In the genomic region with DNA sequence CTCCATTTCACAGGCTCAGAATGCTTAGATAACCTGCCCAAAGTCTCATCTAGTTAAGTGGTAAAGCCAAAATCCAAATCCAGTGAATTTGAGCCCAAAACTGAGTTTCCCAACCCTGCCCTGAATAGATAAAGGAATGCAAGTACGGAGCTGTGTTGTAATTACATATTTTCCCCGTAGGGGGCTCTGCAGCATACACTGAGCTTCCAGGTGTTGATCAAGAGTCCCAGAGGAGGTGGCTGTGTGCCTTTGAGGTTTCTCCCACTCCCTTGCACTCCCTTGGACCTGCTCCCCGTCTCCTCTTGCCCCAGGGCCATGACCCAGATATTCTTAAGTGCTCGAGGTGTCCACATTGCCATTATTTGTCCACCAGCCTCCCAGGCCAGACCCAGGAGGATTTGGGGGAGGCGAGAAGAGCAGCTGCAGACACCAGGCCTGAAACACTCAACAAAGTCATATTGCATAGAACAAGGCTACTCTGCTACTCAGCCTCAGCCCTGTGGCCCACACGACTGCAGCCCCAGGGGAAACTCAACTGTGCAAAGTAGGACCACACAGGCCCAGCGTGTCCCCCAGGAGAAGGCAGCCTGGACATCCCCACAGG, we compare ENCODE assay signal across 1 cellular context.
TF ChIP-seq lines count a peak whose summit lies in the region.

No MANE protein-coding gene starts in this region.

TF ChIP-seq in HCT116, 20 proteins besides CTCF, POLR2A, EP300 and RAD21 (continued from another document):
- TF ChIP-seq ELF1 (IDR thresholded peaks at IDR 0.05; ENCODE audit: borderline replicate concordance, low read depth) = no peak
- TF ChIP-seq CBX3 (IDR thresholded peaks at IDR 0.05; ENCODE audit: low read depth) = no peak
- no peak for TF ChIP-seq SRF (IDR thresholded peaks at IDR 0.05; ENCODE audit: low read depth)
- TF ChIP-seq EGR1 (IDR thresholded peaks at IDR 0.05; ENCODE audit: low read depth) = no peak
TF ChIP-seq in HCT116: peak in this region for 0.
